ENCODE assay signal across 15 cellular contexts in genomic region chr2:58973831-58974281, GRCh38.
DNase-seq lines count a peak whose midpoint lies in the region; ATAC-seq, FAIRE-seq and TF ChIP-seq lines count a peak whose summit lies in the region.
"Had no signal": no experiment of that assay in that cellular context is flagged by ENCODE, and none has a peak within 500 bp of the region (broad histone marks: within the 10 kb centered on the region; RNA-seq: fewer than 3 reads in every experiment).

No MANE protein-coding gene starts in this region.

- peak; percentile 29 for ATAC-seq in foreskin keratinocyte
- ATAC-seq: activated CD4-positive, CD25-positive, alpha-beta regulatory T cell treated with anti-CD3 and anti-CD28 coated beads, Interleukin-2, amount 50 U/mL, for 24 hours; activated CD8-positive, alpha-beta memory T cell treated with anti-CD3 and anti-CD28 coated beads, Interleukin-2, amount 10 ng/mL, durations not matched to agents 7 days and 5 days; esophagus mucosa; sciatic nerve had no signal

- H3K27me3 ChIP-seq in HAP-1 (ENCODE audit: low read depth) (no peaks in the 10 kb centered on the region), foreskin keratinocyte (no peaks in the 10 kb centered on the region)

- no peak for FAIRE-seq in frontal cortex (lab: Jason Lieb, UNC)

- H3K4me3 ChIP-seq in HAP-1 (no peak overlapping the region), retinal pigment epithelial cell (ENCODE audit: low read length) (no peak overlapping the region)

- H3K36me3 ChIP-seq in HAP-1 (replicated peaks): no peaks in the 10 kb centered on the region

- TF ChIP-seq CTCF in foreskin keratinocyte (conservative IDR thresholded peaks at IDR 0.05) (no peak), retinal pigment epithelial cell (conservative IDR thresholded peaks at IDR 0.05; ENCODE audit: low read depth, low read length) (no peak)

- H3K9me3 ChIP-seq in HAP-1: no peaks in the 10 kb centered on the region

- H3K4me1 ChIP-seq in HAP-1 (peaks cover 52% of the 10 kb centered on the region), foreskin keratinocyte (no peaks in the 10 kb centered on the region)

- DNase-seq in HAP-1 (ENCODE audit: low spot score in 2 of 2) (peak; percentile 94 to 98), NCI-H69 (lab: John Stamatoyannopoulos, UW) (peak; percentile 76), foreskin keratinocyte (peak in 1 of 2 donors; percentile 55), retinal pigment epithelial cell (ENCODE audit: low read depth) (peak; percentile 65), frontal cortex (ENCODE audit: low spot score in 2 of 2) (no peak), SIG-M5 (lab: John Stamatoyannopoulos, UW) (no peak), activated T-cell treated with anti-CD3 and anti-CD28 coated beads for 4 hours (no peak)
- DNase-seq: activated CD8-positive, alpha-beta memory T cell treated with anti-CD3 and anti-CD28 coated beads, Interleukin-2, amount 10 ng/mL, durations not matched to agents 7 days and 5 days; activated gamma-delta T cell; NCI-H1930; occipital lobe; stimulated activated CD4-positive, alpha-beta T cell treated with anti-CD3 and anti-CD28 coated beads, Interleukin-1b, Interleukin-23, amount 100 ng/mL, for 48 hours had no signal

- no peak overlapping the region for H3K27ac ChIP-seq in foreskin keratinocyte

- in situ Hi-C loops in HAP-1 (cut with MboI; ENCODE audit: low sequenced_read_pairs): no loop called here

Comparison
In these comparisons a context has a peak if more than half of its experiments do, and no peak if none do; other contexts are left out.
1. DNase-seq: peak in HAP-1 (2 of 2), NCI-H69 (single experiment) and retinal pigment epithelial cell (single experiment); none in frontal cortex (0 of 2), SIG-M5 (single experiment) and activated T-cell treated with anti-CD3 and anti-CD28 coated beads for 4 hours (single experiment).